ENCODE assay signal across 8 cellular contexts in genomic region chr9:32550609-32551490, GRCh38. TPM values are rescaled to one million over a fixed set of nuclear protein-coding genes. Genes with fewer than 3 reads are reported as not detected.
A peak's percentile ranks its signal among the peaks of the same experiment; 100 is the strongest.
DNase-seq lines count a peak whose midpoint lies in the region; ATAC-seq, FAIRE-seq and TF ChIP-seq lines count a peak whose summit lies in the region.

No MANE protein-coding gene starts in this region.

- peaks cover 23% of the 10 kb centered on the region for H3K4me1 ChIP-seq in psoas muscle

- peaks cover 0 to 18% of the 10 kb centered on the region in 2 donors for H3K36me3 ChIP-seq in psoas muscle (ENCODE audit: insufficient read depth in 1 of 2, low read depth in 1 of 2)

- intact Hi-C loops in left ventricle myocardium superior (cut with micrococcal nuclease): no loop called here
- intact Hi-C loops in psoas muscle (cut with DNase I): no loop called here

- no peak for TF ChIP-seq CTCF in GM13977 (IDR thresholded peaks at IDR 0.05; ENCODE audit: extremely low read depth, insufficient read depth, missing control alignments)
- no peak for TF ChIP-seq CTCF in psoas muscle (IDR thresholded peaks at IDR 0.05)

- ATAC-seq in HG02884 (IDR thresholded peaks at IDR 0.05; ENCODE audit: unreplicated experiment) (peak; percentile 56), left ventricle myocardium superior (peak; percentile 89), psoas muscle (peak; percentile 76 to 88 (median 84))

- DNase-seq in GM13977 (ENCODE audit: low spot score) (peak; percentile 98), NCI-H146 treated with DMSO at 0.1 percent for 48 hours (lab: John Stamatoyannopoulos, UW; ENCODE audit: unreplicated experiment) (peak; percentile 97), T-helper 1 cell (peak; percentile 93 to 96 (median 94)), amygdala (lab: John Stamatoyannopoulos, UW) (peak; percentile 44 to 95 (median 90)), left ventricle myocardium superior (peak; percentile 95), psoas muscle (peak; percentile 91 to 95), urothelium cell line (ENCODE audit: low spot score) (peak; percentile 98)

- in situ Hi-C loops in GM13977 (cut with MboI; ENCODE audit: low pct_unique_long_range_greater_than_20kb, low sequenced_read_pairs, unreplicated experiment): loop anchor here (25.0 kb wide), 1 partner anchor 89 kb away; no protein-coding TSS in a partner anchor

- peak overlapping the region; percentile 95 for H3K27ac ChIP-seq in psoas muscle

- no peak for FAIRE-seq in urothelium cell line (lab: Jason Lieb, UNC)

- WGBS in psoas muscle, 3 donors: 0% methylated on average over 63 to 75 of the region's 75 CpGs

- H3K27me3 ChIP-seq in psoas muscle (ENCODE audit: insufficient read depth in 3 of 3, low read length in 2 of 3): no peaks in the 10 kb centered on the region

- peak overlapping the region; percentile 87 for H3K4me3 ChIP-seq in psoas muscle

- H3K9me3 ChIP-seq in psoas muscle: no peaks in the 10 kb centered on the region

RNA-seq across cellular contexts. Expression of gene SMIM27, which starts 1.3 kb away (rescaled TPM):
- 19.1 TPM for total RNA-seq in left ventricle myocardium superior
- total RNA-seq in psoas muscle: 10 to 100 TPM; 11.7 to 21.6 (median 16.1) TPM
- 1 to 10 TPM; 4.5 to 9.3 (median 8.5) TPM for polyA plus RNA-seq in psoas muscle

RNA-seq across cellular contexts. Expression of gene TOPORS, which starts 1.5 kb away (rescaled TPM):
- total RNA-seq in left ventricle myocardium superior (9.4 TPM), psoas muscle (10 to 100 TPM in 2 of 4 donors, 1 to 10 TPM in 2; 7.2 to 12.1 (median 9.1) TPM)
- 1 to 10 TPM; 6.2 to 9.8 (median 7.0) TPM for polyA plus RNA-seq in psoas muscle

RNA-seq across cellular contexts. Expression of gene NDUFB6, which starts 22.1 kb away (rescaled TPM):
- total RNA-seq in left ventricle myocardium superior (180 TPM), psoas muscle (10 to 100 TPM; 59.6 to 75.4 (median 64.3) TPM)
- polyA plus RNA-seq in psoas muscle: 10 to 100 TPM; 81.3 to 90.8 (median 88.5) TPM

RNA-seq across cellular contexts. Expression of gene RIGI, which starts 24.9 kb away (rescaled TPM):
- total RNA-seq in left ventricle myocardium superior (4.5 TPM), psoas muscle (1 to 10 TPM; 3.3 to 4.4 (median 3.7) TPM)
- polyA plus RNA-seq in psoas muscle: 1 to 10 TPM; 1.3 to 5.4 (median 1.4) TPM

Comparison
In these comparisons a context has a peak if more than half of its experiments do, and no peak if none do; other contexts are left out.
1. Peak in every context shown above with its lines: DNase-seq, ATAC-seq, H3K4me3 ChIP-seq and H3K27ac ChIP-seq.